1 cellular context compared by ENCODE assay signal in genomic region chr19:11530432-11530831, GRCh38.
TF ChIP-seq lines count a peak whose summit lies in the region.

No MANE protein-coding gene starts in this region.

TF ChIP-seq in HepG2, 621 proteins besides CTCF, POLR2A, EP300 and RAD21 (continued from another document and continues in another):
- TF ChIP-seq ZNF768 (CRISPR knock-in tag; IDR thresholded peaks at IDR 0.05) (peak; percentile 45; the same call in 1 of the 2 replicates), MAZ (IDR thresholded peaks at IDR 0.05; ENCODE audit: borderline replicate concordance, low read depth, low read length) (no peak), MAZ (CRISPR knock-in tag; IDR thresholded peaks at IDR 0.05; ENCODE audit: low read depth) (peak; percentile 48; the same call in 1 of the 2 replicates), ZGPAT (CRISPR knock-in tag; IDR thresholded peaks at IDR 0.05) (0 out of 2 replicates have a peak, but pooled peaks have one; percentile 40), FOXA1 (IDR thresholded peaks at IDR 0.05) (no peak), FOXA1 (CRISPR knock-in tag; IDR thresholded peaks at IDR 0.05) (peak; percentile 34; the same call in 1 of the 2 replicates), ZSCAN30 (CRISPR knock-in tag; IDR thresholded peaks at IDR 0.05) (no peak), ZNF740 (CRISPR knock-in tag; IDR thresholded peaks at IDR 0.05) (no peak), RNF2 (conservative IDR thresholded peaks at IDR 0.05; ENCODE audit: low read depth) (peak; percentile 82; the same call in 1 of the 2 replicates), YEATS2 (CRISPR knock-in tag; IDR thresholded peaks at IDR 0.05; ENCODE audit: borderline replicate concordance) (peak; percentile 83; the same call in 1 of the 2 replicates), ZMYM4 (CRISPR knock-in tag; IDR thresholded peaks at IDR 0.05) (peak; percentile 76), ZNF558 (CRISPR knock-in tag; IDR thresholded peaks at IDR 0.05; ENCODE audit: borderline replicate concordance) (no peak), ZHX2 (IDR thresholded peaks at IDR 0.05; ENCODE audit: low read depth) (no peak), ZHX2 (CRISPR knock-in tag; IDR thresholded peaks at IDR 0.05; ENCODE audit: borderline replicate concordance) (no peak), ZNF709 (CRISPR knock-in tag; IDR thresholded peaks at IDR 0.05) (no peak), IKZF5 (CRISPR knock-in tag; IDR thresholded peaks at IDR 0.05) (peak; percentile 65; the same call in 1 of the 2 replicates), ZNF775 (CRISPR knock-in tag; IDR thresholded peaks at IDR 0.05; ENCODE audit: borderline replicate concordance) (no peak), RCOR2 (CRISPR knock-in tag; IDR thresholded peaks at IDR 0.05) (peak; percentile 49; the same call in 1 of the 2 replicates), NAIF1 (CRISPR knock-in tag; IDR thresholded peaks at IDR 0.05; ENCODE audit: borderline replicate concordance) (no peak), CCDC6 (CRISPR knock-in tag; IDR thresholded peaks at IDR 0.05) (peak; percentile 88; the same call in 1 of the 2 replicates), ZNF276 (CRISPR knock-in tag; IDR thresholded peaks at IDR 0.05; ENCODE audit: low read depth) (0 out of 2 replicates have a peak, but pooled peaks have one; percentile 31), ZNF546 (CRISPR knock-in tag; conservative IDR thresholded peaks at IDR 0.05) (no peak), HOXA7 (CRISPR knock-in tag; IDR thresholded peaks at IDR 0.05) (no peak), UBTF (CRISPR knock-in tag; IDR thresholded peaks at IDR 0.05) (no peak), REST (IDR thresholded peaks at IDR 0.05; ENCODE audit: borderline replicate concordance in 1 of 2, low read depth in 1 of 2, low read length in 2 of 2) (no peak), ZNF792 (CRISPR knock-in tag; IDR thresholded peaks at IDR 0.05) (0 out of 2 replicates have a peak, but pooled peaks have one; percentile 64), ZFP36 (IDR thresholded peaks at IDR 0.05; ENCODE audit: borderline replicate concordance, low read depth, low read length, partially characterized antibody) (no peak), FOXJ3 (CRISPR knock-in tag; IDR thresholded peaks at IDR 0.05; ENCODE audit: borderline replicate concordance) (peak; percentile 48; the same call in 1 of the 2 replicates), MNT (IDR thresholded peaks at IDR 0.05) (peak; percentile 90), ZNF691 (CRISPR knock-in tag; IDR thresholded peaks at IDR 0.05; ENCODE audit: borderline replicate concordance, low read depth) (no peak), ATF2 (CRISPR knock-in tag; IDR thresholded peaks at IDR 0.05) (peak; percentile 68; the same call in 1 of the 2 replicates), ISL2 (CRISPR knock-in tag; IDR thresholded peaks at IDR 0.05) (peak; percentile 29; the same call in 1 of the 2 replicates)
